Comparison of ENCODE assay signal across 8 cellular contexts in genomic region chr15:66619152-66619903, GRCh38. TPM values are rescaled to one million over a fixed set of nuclear protein-coding genes. Genes with fewer than 3 reads are reported as not detected.
A peak's percentile ranks its signal among the peaks of the same experiment; 100 is the strongest.
DNase-seq lines count a peak whose midpoint lies in the region; ATAC-seq, FAIRE-seq and TF ChIP-seq lines count a peak whose summit lies in the region.
"Had no signal": no experiment of that assay in that cellular context is flagged by ENCODE, and none has a peak within 500 bp of the region (broad histone marks: within the 10 kb centered on the region; RNA-seq: fewer than 3 reads in every experiment).

No MANE protein-coding gene starts in this region.

- intact Hi-C loops in breast epithelium (cut with DNase I; ENCODE audit: low total_unique reads) (no loop called here), kidney (cut with DNase I) (loop anchor here (10.0 kb wide), 1 partner anchor 235 kb away; no protein-coding TSS in a partner anchor)

- H3K4me3 ChIP-seq in breast epithelium, result no peak overlapping the region
- H3K4me3 ChIP-seq in kidney (ENCODE audit: low read length in 2 of 2), result no peak overlapping the region

- peak; percentile 69 to 93 (median 86) for TF ChIP-seq CTCF in breast epithelium (IDR thresholded peaks at IDR 0.05)
- peak; percentile 91 for TF ChIP-seq CTCF in kidney (IDR thresholded peaks at IDR 0.05; ENCODE audit: borderline replicate concordance, extremely low read depth, insufficient read depth)

- H3K9me3 ChIP-seq in breast epithelium, result no peaks in the 10 kb centered on the region
- H3K9me3 ChIP-seq in kidney (ENCODE audit: control insufficient read depth in 1 of 2, low read length in 2 of 2), result no peaks in the 10 kb centered on the region

- peaks cover 29% of the 10 kb centered on the region for H3K27me3 Mint-ChIP-seq in T-helper 2 cell treated with Interferon-gamma antibody and Interleukin-4, amounts not matched to agents 5 μg/mL and 100 μg/mL, for 36 hours (ENCODE audit: low read depth)

- peak; percentile 84 for TF ChIP-seq RAD21 in Ishikawa (IDR thresholded peaks at IDR 0.05; ENCODE audit: low read depth)

- H3K27ac Mint-ChIP-seq in T-helper 2 cell treated with Interferon-gamma antibody and Interleukin-4, amounts not matched to agents 5 μg/mL and 100 μg/mL, for 36 hours, result no peak overlapping the region

- H3K36me3 Mint-ChIP-seq in T-helper 2 cell treated with Interferon-gamma antibody and Interleukin-4, amounts not matched to agents 5 μg/mL and 100 μg/mL, for 36 hours (ENCODE audit: low read depth), result no peaks in the 10 kb centered on the region

- no peaks in the 10 kb centered on the region for H3K9me3 Mint-ChIP-seq in T-helper 2 cell treated with Interferon-gamma antibody and Interleukin-4, amounts not matched to agents 5 μg/mL and 100 μg/mL, for 36 hours

- TF ChIP-seq EP300 in Ishikawa (IDR thresholded peaks at IDR 0.05; ENCODE audit: borderline replicate concordance), result no peak

- H3K36me3 ChIP-seq in breast epithelium (no peaks in the 10 kb centered on the region), kidney (ENCODE audit: control insufficient read depth in 1 of 2, insufficient read depth in 2 of 2, low read length in 2 of 2) (no peaks in the 10 kb centered on the region)

- H3K27me3 ChIP-seq in breast epithelium, result peaks cover 0 to 9% of the 10 kb centered on the region in 2 donors

- ATAC-seq in GM18909 (IDR thresholded peaks at IDR 0.05; ENCODE audit: poor library complexity, unreplicated experiment), result no peak

- no peaks in the 10 kb centered on the region for H3K4me1 Mint-ChIP-seq in T-helper 2 cell treated with Interferon-gamma antibody and Interleukin-4, amounts not matched to agents 5 μg/mL and 100 μg/mL, for 36 hours (ENCODE audit: low read depth)

- DNase-seq in ELR (ENCODE audit: low read depth), result peak; percentile 88
- peak; percentile 36 for DNase-seq in T-helper 2 cell treated with Interferon-gamma antibody and Interleukin-4, amounts not matched to agents 5 μg/mL and 100 μg/mL, for 36 hours (ENCODE audit: low spot score)
- peak; percentile 66 to 77 for DNase-seq in breast epithelium (ENCODE audit: low spot score in 2 of 2)
- DNase-seq in kidney, result peak; percentile 92
- DNase-seq in stimulated activated CD4-positive, alpha-beta T cell treated with anti-CD3 and anti-CD28 coated beads, Interleukin-15, amount 100 ng/mL, for 48 hours (ENCODE audit: low read depth in 2 of 2), result peak; percentile 26 to 27

- TF ChIP-seq POLR2A in breast epithelium (IDR thresholded peaks at IDR 0.05), result no peak

- H3K4me3 Mint-ChIP-seq in T-helper 2 cell treated with Interferon-gamma antibody and Interleukin-4, amounts not matched to agents 5 μg/mL and 100 μg/mL, for 36 hours, result no peak overlapping the region

- H3K27ac ChIP-seq in breast epithelium (no peak overlapping the region), kidney (ENCODE audit: low read depth in 2 of 2, low read length in 2 of 2) (peak overlapping the region in 1 of 2 donors; percentile 57)

- no peak for FAIRE-seq in kidney (lab: Jason Lieb, UNC)
- FAIRE-seq: colon had no signal

- H3K4me1 ChIP-seq in breast epithelium, result no peaks in the 10 kb centered on the region
- peaks cover 8 to 13% of the 10 kb centered on the region in 2 donors for H3K4me1 ChIP-seq in kidney (ENCODE audit: control insufficient read depth in 1 of 2, insufficient read depth in 1 of 2, low read depth in 1 of 2, low read length in 2 of 2)

- H3K9ac ChIP-seq in kidney (ENCODE audit: low read length in 2 of 2), result peak overlapping the region in 1 of 2 donors; percentile 24

TF ChIP-seq in Ishikawa, 13 proteins besides CTCF, POLR2A, EP300 and RAD21:
- no peak for TF ChIP-seq CREB1 (IDR thresholded peaks at IDR 0.05; ENCODE audit: low read depth)
- 0 out of 2 replicates have a peak, but pooled peaks have one; percentile 49 for TF ChIP-seq TCF12 (IDR thresholded peaks at IDR 0.05; ENCODE audit: low read depth)
- TF ChIP-seq CEBPB (IDR thresholded peaks at IDR 0.05), result no peak

RNA-seq across cellular contexts. Expression of gene LCTL, which starts 53.5 kb away (rescaled TPM):
- not detected for total RNA-seq in breast epithelium
- not detected for total RNA-seq in kidney
- not detected for polyA plus RNA-seq in kidney (ENCODE audit: insufficient read depth, low read depth, low replicate concordance)

Comparison
In these comparisons a context has a peak if more than half of its experiments do, and no peak if none do; other contexts are left out.
1. DNase-seq: peak in every context shown above with its lines; median percentile 92 in kidney; 88 in ELR; 72 in breast epithelium; 36 in T-helper 2 cell treated with Interferon-gamma antibody and Interleukin-4, amounts not matched to agents 5 μg/mL and 100 μg/mL, for 36 hours; 26 in stimulated activated CD4-positive, alpha-beta T cell treated with anti-CD3 and anti-CD28 coated beads, Interleukin-15, amount 100 ng/mL, for 48 hours.